20 cellular contexts compared by ENCODE assay signal in the genomic region with DNA sequence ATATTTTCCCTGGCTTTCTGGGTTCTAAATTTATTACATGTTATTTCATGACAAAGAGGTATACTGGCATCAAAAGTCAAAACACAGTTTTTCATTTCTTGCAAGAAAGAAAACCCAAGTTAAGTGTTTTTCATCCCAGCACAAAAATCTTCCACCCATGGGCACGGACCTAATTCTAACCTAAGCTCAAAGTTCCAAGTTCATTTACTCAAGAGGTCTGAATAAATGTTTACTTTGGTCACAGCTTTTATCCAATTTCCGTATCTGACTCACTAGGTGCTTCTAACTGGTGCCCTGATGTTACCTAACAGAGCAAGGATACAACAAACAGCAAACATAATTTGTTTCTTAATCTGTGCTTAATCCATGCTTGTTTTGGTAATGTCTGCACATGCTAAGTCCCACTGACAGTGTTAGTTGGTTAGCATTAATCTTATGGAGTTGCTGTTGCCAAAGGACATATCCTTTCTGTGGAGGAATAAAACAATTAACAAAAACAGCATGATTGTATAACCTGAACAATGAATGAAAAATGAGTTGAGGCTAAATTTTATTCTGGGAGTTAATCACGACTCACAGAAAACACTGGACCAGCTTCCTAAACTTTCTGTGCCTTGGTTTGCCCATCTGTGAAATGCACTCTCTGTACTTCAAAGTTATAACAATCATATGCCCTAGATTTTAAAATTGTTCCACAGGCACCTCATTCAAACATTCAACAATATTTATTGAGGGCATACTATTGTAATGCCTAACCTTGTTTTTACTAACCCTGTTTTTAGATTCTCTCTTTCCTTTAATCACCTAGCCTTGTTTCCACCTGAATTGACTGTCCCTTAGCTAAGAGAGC. TPM values are rescaled to one million over a fixed set of nuclear protein-coding genes. Genes with fewer than 3 reads are reported as not detected.
A peak's percentile ranks its signal among the peaks of the same experiment; 100 is the strongest.
DNase-seq lines count a peak whose midpoint lies in the region; ATAC-seq, FAIRE-seq and TF ChIP-seq lines count a peak whose summit lies in the region.
"Had no signal": no experiment of that assay in that cellular context is flagged by ENCODE, and none has a peak within 500 bp of the region (broad histone marks: within the 10 kb centered on the region; RNA-seq: fewer than 3 reads in every experiment).

No MANE protein-coding gene starts in this region.

- CTCF ChIA-PET in A549 (lab: Yijun Ruan, JAX): interaction anchor here (0.6 to 2.6 kb wide), 3 partner anchors 13 to 98 kb away, joined by 3 to 12 read pairs (median 8); a partner anchor contains a TSS
- CTCF ChIA-PET in RWPE1 (lab: Yijun Ruan, JAX): no interaction called here

- no peak for FAIRE-seq in A549 (lab: Jason Lieb, UNC)
- FAIRE-seq: frontal cortex, K562 had no signal

- H3K4me2 ChIP-seq in A549: peak overlapping the region; percentile 67

- TF ChIP-seq POLR2A in A549 (IDR thresholded peaks at IDR 0.05; ENCODE audit: low read length) (no peak), right lobe of liver (IDR thresholded peaks at IDR 0.05) (no peak)

- no peaks in the 10 kb centered on the region for H3K9me3 Mint-ChIP-seq in activated CD4-positive, alpha-beta T cell treated with anti-CD3 and anti-CD28 coated beads, Interleukin-2, amount 10 ng/mL, durations not matched to agents 24 days and 14 days
- H3K9me3 Mint-ChIP-seq: activated naive CD8-positive, alpha-beta T cell treated with anti-CD3 and anti-CD28 coated beads, Interleukin-2, amount 50 U/mL, for 24 hours had no signal

- H3K4me3 ChIP-seq in A549 (no peak overlapping the region), right lobe of liver (no peak overlapping the region)
- H3K4me3 ChIP-seq: K562, right atrium auricular region, testis had no signal

- no peak for TF ChIP-seq EP300 in A549 (IDR thresholded peaks at IDR 0.05)

- H3K27me3 ChIP-seq in right lobe of liver: no peaks in the 10 kb centered on the region
- H3K27me3 ChIP-seq: right atrium auricular region, testis had no signal

- no peak overlapping the region for H3K4me3 Mint-ChIP-seq in activated CD4-positive, alpha-beta T cell treated with anti-CD3 and anti-CD28 coated beads, Interleukin-2, amount 10 ng/mL, durations not matched to agents 24 days and 14 days
- H3K4me3 Mint-ChIP-seq: activated naive CD8-positive, alpha-beta T cell treated with anti-CD3 and anti-CD28 coated beads, Interleukin-2, amount 50 U/mL, for 24 hours had no signal

- H3K36me3 Mint-ChIP-seq in activated CD4-positive, alpha-beta T cell treated with anti-CD3 and anti-CD28 coated beads, Interleukin-2, amount 10 ng/mL, durations not matched to agents 24 days and 14 days (ENCODE audit: low read depth): peaks cover under 1% of the 10 kb centered on the region
- H3K36me3 Mint-ChIP-seq: CD4-positive, CD25-positive, alpha-beta regulatory T cell had no signal

- ATAC-seq in A549 (no peak), right lobe of liver (peak; percentile 13 to 57 (median 25)), HG03095 (IDR thresholded peaks at IDR 0.05; ENCODE audit: unreplicated experiment) (no peak)
- ATAC-seq: activated naive CD8-positive, alpha-beta T cell treated with anti-CD3 and anti-CD28 coated beads, Interleukin-2, amount 50 U/mL, for 24 hours; K562 had no signal

- DNase-seq in A549 (ENCODE audit: low read depth in 1 of 2, low spot score in 1 of 2) (peak; percentile 42 to 65), HPDE6-E6E7 (ENCODE audit: extremely low spot score) (peak; percentile 59), RWPE1 (ENCODE audit: low spot score) (peak; percentile 7), right lobe of liver (no peak), foreskin melanocyte (no peak), GF-D8 (lab: John Stamatoyannopoulos, UW) (no peak)
- no peak for DNase-seq in activated CD4-positive, alpha-beta T cell treated with anti-CD3 and anti-CD28 coated beads, Interleukin-2, amount 10 ng/mL, durations not matched to agents 24 days and 14 days
- DNase-seq: activated naive CD8-positive, alpha-beta T cell treated with anti-CD3 and anti-CD28 coated beads, Interleukin-2, amount 50 U/mL, for 24 hours; CD4-positive, CD25-positive, alpha-beta regulatory T cell; DMS79 treated with DMSO at 0.1 percent for 48 hours; NCI-H1092; RPMI8226; stimulated activated CD4-positive, alpha-beta T cell treated with anti-CD3 and anti-CD28 coated beads, Interleukin-15, amount 100 ng/mL, for 24 hours; testis had no signal

- H3K36me3 ChIP-seq in right lobe of liver: no peaks in the 10 kb centered on the region
- H3K36me3 ChIP-seq: right atrium auricular region had no signal

- H3K27me3 Mint-ChIP-seq in activated CD4-positive, alpha-beta T cell treated with anti-CD3 and anti-CD28 coated beads, Interleukin-2, amount 10 ng/mL, durations not matched to agents 24 days and 14 days: peaks cover 10% of the 10 kb centered on the region
- H3K27me3 Mint-ChIP-seq: CD4-positive, CD25-positive, alpha-beta regulatory T cell had no signal

- intact Hi-C loops in right lobe of liver (cut with DNase I): loop anchor here in 1 of 2 donors (5.0 kb wide), 1 partner anchor 66 kb away; a partner anchor contains a TSS
- intact Hi-C loops in activated CD4-positive, alpha-beta T cell treated with anti-CD3 and anti-CD28 coated beads, Interleukin-2, amount 10 ng/mL, durations not matched to agents 24 days and 14 days (cut with micrococcal nuclease): no loop called here

- no peak for TF ChIP-seq RAD21 in A549 (conservative IDR thresholded peaks at IDR 0.05 in 1 of 2, IDR thresholded peaks at IDR 0.05 in 1 of 2)

- no peak overlapping the region for H3K27ac Mint-ChIP-seq in activated CD4-positive, alpha-beta T cell treated with anti-CD3 and anti-CD28 coated beads, Interleukin-2, amount 10 ng/mL, durations not matched to agents 24 days and 14 days
- H3K27ac Mint-ChIP-seq: activated naive CD8-positive, alpha-beta T cell treated with anti-CD3 and anti-CD28 coated beads, Interleukin-2, amount 50 U/mL, for 24 hours; activated T-helper 2 cell treated with anti-CD3 and anti-CD28 coated beads, Interferon-gamma antibody, Interleukin-2, Interleukin-4, amounts not matched to agents 10 μg/mL and 5 μg/mL and 100 μg/mL, durations not matched to agents 14 hours and 24 hours and 36 hours; CD4-positive, CD25-positive, alpha-beta regulatory T cell had no signal

- peak overlapping the region; percentile 58 to 67 for H3K27ac ChIP-seq in A549
- H3K27ac ChIP-seq in RWPE1: no peak overlapping the region
- H3K27ac ChIP-seq in right lobe of liver: peak overlapping the region; percentile 33 to 94 (median 91)
- H3K27ac ChIP-seq: epithelial cell of prostate, right atrium auricular region, testis had no signal

- peaks cover 5% of the 10 kb centered on the region for H3K4me1 Mint-ChIP-seq in activated CD4-positive, alpha-beta T cell treated with anti-CD3 and anti-CD28 coated beads, Interleukin-2, amount 10 ng/mL, durations not matched to agents 24 days and 14 days

- no peaks in the 10 kb centered on the region for H3K9me3 ChIP-seq in A549
- H3K9me3 ChIP-seq in right lobe of liver: no peaks in the 10 kb centered on the region
- H3K9me3 ChIP-seq: right atrium auricular region, testis had no signal

- peaks cover 41% of the 10 kb centered on the region for H3K4me1 ChIP-seq in A549
- H3K4me1 ChIP-seq in right lobe of liver: peaks cover 0 to 66% (median 23%) of the 10 kb centered on the region in 4 donors
- H3K4me1 ChIP-seq: right atrium auricular region, testis had no signal

- POLR2A ChIA-PET in A549 (lab: Yijun Ruan, JAX): interaction anchor here (1.0 kb wide), 1 partner anchor 154 kb away, joined by 4 read pairs; no protein-coding TSS in a partner anchor
- POLR2A ChIA-PET in RWPE1 (lab: Yijun Ruan, JAX; ENCODE audit: low non-redundant PET): no interaction called here

- no peak for TF ChIP-seq CTCF in A549 (IDR thresholded peaks at IDR 0.05)
- no peak for TF ChIP-seq CTCF in RWPE1 (conservative IDR thresholded peaks at IDR 0.05; ENCODE audit: low read depth)
- TF ChIP-seq CTCF in right lobe of liver (IDR thresholded peaks at IDR 0.05): no peak

- 4% methylated on average over 3 of the region's 3 CpGs for WGBS in A549 (ENCODE audit: missing lambda C conversion rate)
- 24% methylated on average over 3 of the region's 3 CpGs for WGBS in right lobe of liver (ENCODE audit: insufficient coverage, low coverage, low lambda C conversion rate, missing lambda C conversion rate)

TF ChIP-seq in A549, 52 proteins besides CTCF, POLR2A, EP300 and RAD21 (continues in another document):
- TF ChIP-seq, protein P1, sequence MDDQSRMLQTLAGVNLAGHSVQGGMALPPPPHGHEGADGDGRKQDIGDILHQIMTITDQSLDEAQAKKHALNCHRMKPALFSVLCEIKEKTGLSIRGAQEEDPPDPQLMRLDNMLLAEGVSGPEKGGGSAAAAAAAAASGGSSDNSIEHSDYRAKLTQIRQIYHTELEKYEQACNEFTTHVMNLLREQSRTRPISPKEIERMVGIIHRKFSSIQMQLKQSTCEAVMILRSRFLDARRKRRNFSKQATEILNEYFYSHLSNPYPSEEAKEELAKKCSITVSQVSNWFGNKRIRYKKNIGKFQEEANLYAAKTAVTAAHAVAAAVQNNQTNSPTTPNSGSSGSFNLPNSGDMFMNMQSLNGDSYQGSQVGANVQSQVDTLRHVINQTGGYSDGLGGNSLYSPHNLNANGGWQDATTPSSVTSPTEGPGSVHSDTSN (IDR thresholded peaks at IDR 0.05): no peak
- TF ChIP-seq JUNB (IDR thresholded peaks at IDR 0.05): 0 out of 2 replicates have a peak, but pooled peaks have one; percentile 30
- TF ChIP-seq JUN (IDR thresholded peaks at IDR 0.05): 0 out of 5 replicates have a peak, but pooled peaks of 1 of the 2 experiments have one; percentile 24
- no peak for TF ChIP-seq BHLHE40 (IDR thresholded peaks at IDR 0.05; ENCODE audit: low read depth, low read length)
- no peak for TF ChIP-seq HOXB5 (CRISPR knock-in tag; IDR thresholded peaks at IDR 0.05)
- TF ChIP-seq RARB (CRISPR knock-in tag; IDR thresholded peaks at IDR 0.05): no peak

RNA-seq across cellular contexts. Expression of a gene that starts 4.2 kb away (rescaled TPM):
- 48.4 and 61.2 TPM in 2 replicates for polyA plus RNA-seq in A549 (2011; rRNA removed)
- polyA plus RNA-seq in A549 (2012; cell fraction: cytosol; rRNA removed): 19.9 and 21.4 TPM in 2 replicates
- 14.8 and 22.2 TPM in 2 replicates for polyA plus RNA-seq in A549 (2012; cell fraction: nucleus; rRNA removed)
- polyA plus RNA-seq in A549 (2017; fragmentation: RNase III; extraction: RNeasy Plus Mini Kit Qiagen cat#74134 plus additional on column Dnase treatment): 36.7 to 40.1 TPM (median 37.0 TPM) in 3 replicates
- polyA minus RNA-seq in A549 (2011; rRNA and poly(A)+ RNA removed): 19.7 and 20.6 TPM in 2 replicates
- 10 to 100 TPM; 21.7 to 34.3 (median 28.8) TPM for total RNA-seq in right lobe of liver
- total RNA-seq in activated CD4-positive, alpha-beta T cell treated with anti-CD3 and anti-CD28 coated beads, Interleukin-2, amount 10 ng/mL, durations not matched to agents 24 days and 14 days: 72.9 and 80.3 TPM in 2 replicates

RNA-seq across cellular contexts. Expression of a gene that starts 13.1 kb away (rescaled TPM):
- polyA plus RNA-seq in A549 (2011; rRNA removed) (3.4 and 3.8 TPM in 2 replicates), A549 (2017; fragmentation: RNase III; extraction: RNeasy Plus Mini Kit Qiagen cat#74134 plus additional on column Dnase treatment) (0.25 to 0.50 TPM (median 0.37 TPM) in 3 replicates)
- 0.08 TPM in 2 replicates for polyA plus RNA-seq in A549 (2012; cell fraction: cytosol; rRNA removed)
- 0.10 and 0.13 TPM in 2 replicates for polyA plus RNA-seq in A549 (2012; cell fraction: nucleus; rRNA removed)
- 1.1 TPM in 2 replicates for polyA minus RNA-seq in A549 (2011; rRNA and poly(A)+ RNA removed)
- 100 to 1,000 TPM in 3 of 6 experiments, 10 to 100 TPM in 3; 55.0 to 482 (median 99.6) TPM for total RNA-seq in right lobe of liver
- total RNA-seq in activated CD4-positive, alpha-beta T cell treated with anti-CD3 and anti-CD28 coated beads, Interleukin-2, amount 10 ng/mL, durations not matched to agents 24 days and 14 days: 0.12 TPM in 1 of 2 replicates, not detected in the other

Comparison
In these comparisons a context has a peak if more than half of its experiments do, and no peak if none do; other contexts are left out.
1. ATAC-seq: peak in right lobe of liver (4 of 4); none in A549 (0 of 2) and HG03095 (single experiment).
2. DNase-seq: peak in A549 (2 of 2), HPDE6-E6E7 (single experiment) and RWPE1 (single experiment); none in right lobe of liver (0 of 3), activated CD4-positive, alpha-beta T cell treated with anti-CD3 and anti-CD28 coated beads, Interleukin-2, amount 10 ng/mL, durations not matched to agents 24 days and 14 days (single experiment), foreskin melanocyte (single experiment) and GF-D8 (single experiment).
3. RNA of a gene that starts 13.1 kb away (total RNA-seq): 55.0 to 482 TPM in right lobe of liver; 0.12 TPM in activated CD4-positive, alpha-beta T cell treated with anti-CD3 and anti-CD28 coated beads, Interleukin-2, amount 10 ng/mL, durations not matched to agents 24 days and 14 days; every median in the first group is over 10 times any median in the second.